In the genomic region with DNA sequence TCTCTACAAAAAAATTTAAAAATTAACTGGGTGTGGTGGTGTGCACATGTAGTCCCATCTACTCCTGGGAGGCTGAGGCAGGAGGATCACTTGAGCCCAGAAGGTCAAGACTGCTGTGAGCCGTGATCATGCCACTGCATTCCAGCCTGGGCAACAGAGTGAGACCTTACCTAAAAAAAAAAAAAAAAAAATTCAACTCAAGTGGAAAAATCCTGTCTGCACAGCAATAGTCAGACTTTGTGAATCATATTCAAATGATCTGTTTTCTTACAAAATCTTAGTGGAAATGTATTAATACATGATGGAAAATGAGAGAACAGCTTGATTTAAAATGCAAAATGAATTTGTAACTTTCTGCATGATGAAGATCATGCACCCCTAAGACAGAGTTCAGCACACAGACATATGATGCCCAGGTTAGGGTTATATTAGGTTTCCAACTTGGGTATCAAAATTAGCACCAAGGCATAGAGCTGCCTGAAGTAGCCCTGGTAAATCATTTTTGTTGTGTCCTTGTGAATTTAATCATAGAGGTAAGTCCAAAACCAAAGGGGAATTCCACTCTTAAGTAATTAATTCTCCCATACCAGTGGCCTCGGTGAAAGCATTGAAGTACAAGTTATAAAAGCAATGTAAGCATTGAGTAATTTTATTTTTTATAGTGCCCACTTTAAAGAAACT, we compare ENCODE assay signal across 18 cellular contexts.
DNase-seq lines count a peak whose midpoint lies in the region; ATAC-seq and TF ChIP-seq lines count a peak whose summit lies in the region.
"Had no signal": no experiment of that assay in that cellular context is flagged by ENCODE, and none has a peak within 500 bp of the region (broad histone marks: within the 10 kb centered on the region; RNA-seq: fewer than 3 reads in every experiment).

No MANE protein-coding gene starts in this region.

- H3K36me3 Mint-ChIP-seq in activated naive CD4-positive, alpha-beta T cell treated with anti-CD3 and anti-CD28 coated beads for 36 hours (ENCODE audit: low read depth) = peaks cover 4% of the 10 kb centered on the region

- no peaks in the 10 kb centered on the region for H3K27me3 ChIP-seq in adrenal gland
- H3K27me3 ChIP-seq in prostate gland (replicated peaks; ENCODE audit: insufficient read depth) = no peaks in the 10 kb centered on the region

- no peak overlapping the region for H3K4me3 Mint-ChIP-seq in activated naive CD4-positive, alpha-beta T cell treated with anti-CD3 and anti-CD28 coated beads for 36 hours
- peak overlapping the region; percentile 24 to 56 for H3K4me3 Mint-ChIP-seq in stimulated activated naive CD8-positive, alpha-beta T cell treated with anti-CD3 and anti-CD28 coated beads, Interleukin-15, amount 100 ng/mL, for 72 hours

- no peaks in the 10 kb centered on the region for H3K36me3 ChIP-seq in adrenal gland (replicated peaks in 1 of 2)
- no peaks in the 10 kb centered on the region for H3K36me3 ChIP-seq in prostate gland
- H3K36me3 ChIP-seq: thoracic aorta had no signal

- ATAC-seq in HG03354 (IDR thresholded peaks at IDR 0.05; ENCODE audit: poor library complexity, severe bottlenecking, unreplicated experiment) (peak; percentile 50), GM18868 (IDR thresholded peaks at IDR 0.05; ENCODE audit: unreplicated experiment) (no peak)
- peak; percentile 81 for ATAC-seq in stimulated activated naive CD8-positive, alpha-beta T cell treated with anti-CD3 and anti-CD28 coated beads, Interleukin-15, amount 100 ng/mL, for 72 hours

- peak overlapping the region in 2 of 5 donors; percentile 55 to 61 for H3K27ac ChIP-seq in adrenal gland
- H3K27ac ChIP-seq in prostate gland = no peak overlapping the region
- H3K27ac ChIP-seq: epithelial cell of prostate, RWPE1, thoracic aorta had no signal

- TF ChIP-seq CTCF in adrenal gland (IDR thresholded peaks at IDR 0.05) (no peak), prostate gland (IDR thresholded peaks at IDR 0.05) (no peak)

- TF ChIP-seq POLR2A in adrenal gland (IDR thresholded peaks at IDR 0.05) (no peak), prostate gland (IDR thresholded peaks at IDR 0.05) (no peak)

- no peaks in the 10 kb centered on the region for H3K27me3 Mint-ChIP-seq in activated naive CD4-positive, alpha-beta T cell treated with anti-CD3 and anti-CD28 coated beads for 36 hours (ENCODE audit: low read depth)
- H3K27me3 Mint-ChIP-seq in stimulated activated naive CD8-positive, alpha-beta T cell treated with anti-CD3 and anti-CD28 coated beads, Interleukin-15, amount 100 ng/mL, for 72 hours = no peaks in the 10 kb centered on the region

- peak overlapping the region; percentile 89 for H3K27ac Mint-ChIP-seq in activated naive CD4-positive, alpha-beta T cell treated with anti-CD3 and anti-CD28 coated beads for 36 hours
- H3K27ac Mint-ChIP-seq in stimulated activated naive CD8-positive, alpha-beta T cell treated with anti-CD3 and anti-CD28 coated beads, Interleukin-15, amount 100 ng/mL, for 72 hours = peak overlapping the region; percentile 71 to 84

- H3K9me3 ChIP-seq in adrenal gland (replicated peaks in 1 of 3) = no peaks in the 10 kb centered on the region
- H3K9me3 ChIP-seq in prostate gland = no peaks in the 10 kb centered on the region
- H3K9me3 ChIP-seq: thoracic aorta had no signal

- 33 to 62% (median 45%) methylated on average over 2 of the region's 2 CpGs for WGBS in adrenal gland, 4 donors
- 76% methylated on average over 2 of the region's 2 CpGs for WGBS in prostate gland

- peaks cover 76% of the 10 kb centered on the region for H3K4me1 Mint-ChIP-seq in activated naive CD4-positive, alpha-beta T cell treated with anti-CD3 and anti-CD28 coated beads for 36 hours (ENCODE audit: low read depth)
- peaks cover 57% of the 10 kb centered on the region for H3K4me1 Mint-ChIP-seq in stimulated activated naive CD8-positive, alpha-beta T cell treated with anti-CD3 and anti-CD28 coated beads, Interleukin-15, amount 100 ng/mL, for 72 hours

- H3K9me3 Mint-ChIP-seq in activated naive CD4-positive, alpha-beta T cell treated with anti-CD3 and anti-CD28 coated beads for 36 hours = no peaks in the 10 kb centered on the region
- H3K9me3 Mint-ChIP-seq in stimulated activated naive CD8-positive, alpha-beta T cell treated with anti-CD3 and anti-CD28 coated beads, Interleukin-15, amount 100 ng/mL, for 72 hours = no peaks in the 10 kb centered on the region

- intact Hi-C loops in activated naive CD4-positive, alpha-beta T cell treated with anti-CD3 and anti-CD28 coated beads for 36 hours (cut with micrococcal nuclease) = loop anchor here (1.0 kb wide), 7 partner anchors 9 to 123 kb away; no protein-coding TSS in a partner anchor
- intact Hi-C loops in adrenal gland (cut with DNase I) (no loop called here), prostate gland (cut with DNase I) (no loop called here)

- CTCF ChIA-PET in activated naive CD4-positive, alpha-beta T cell treated with anti-CD3 and anti-CD28 coated beads for 36 hours (lab: Charles Lee) = interaction anchor here (0.6 kb wide), 2 partner anchors 14 to 20 kb away, joined by 4 to 5 read pairs; no protein-coding TSS in a partner anchor

- no peak overlapping the region for H3K4me3 ChIP-seq in adrenal gland
- H3K4me3 ChIP-seq in prostate gland = no peak overlapping the region
- H3K4me3 ChIP-seq: thoracic aorta had no signal

- DNase-seq in activated naive CD4-positive, alpha-beta T cell treated with anti-CD3 and anti-CD28 coated beads for 36 hours = no peak
- DNase-seq in activated naive CD4-positive, alpha-beta T cell (lab: John Stamatoyannopoulos, UW) = no peak
- peak in 4 of 7 donors; percentile 28 to 39 (median 32) for DNase-seq in adrenal gland
- no peak for DNase-seq in stimulated activated naive CD8-positive, alpha-beta T cell treated with anti-CD3 and anti-CD28 coated beads, Interleukin-15, amount 100 ng/mL, for 72 hours
- DNase-seq in GF-D8 (lab: John Stamatoyannopoulos, UW) = no peak
- DNase-seq in prostate gland (ENCODE audit: low spot score) = no peak
- DNase-seq: amniotic stem cell; DMS153; GOT3; NCI-H1930; NCI-H526 treated with DMSO at 0.1 percent for 48 hours; stimulated activated CD4-positive, alpha-beta T cell treated with anti-CD3 and anti-CD28 coated beads, Interleukin-15, amount 100 ng/mL, for 24 hours; T-helper 2 cell had no signal

- H3K4me1 ChIP-seq in adrenal gland (replicated peaks in 1 of 2) (peaks cover 0 to 11% of the 10 kb centered on the region in 2 donors), prostate gland (replicated peaks) (no peaks in the 10 kb centered on the region)

Comparison
In these comparisons a context has a peak if more than half of its experiments do, and no peak if none do; other contexts are left out.
1. DNase-seq: peak in adrenal gland (4 of 7); none in activated naive CD4-positive, alpha-beta T cell treated with anti-CD3 and anti-CD28 coated beads for 36 hours (single experiment), activated naive CD4-positive, alpha-beta T cell (0 of 4), stimulated activated naive CD8-positive, alpha-beta T cell treated with anti-CD3 and anti-CD28 coated beads, Interleukin-15, amount 100 ng/mL, for 72 hours (0 of 2), GF-D8 (single experiment) and prostate gland (single experiment).